8 cellular contexts compared by ENCODE assay signal in the genomic region with DNA sequence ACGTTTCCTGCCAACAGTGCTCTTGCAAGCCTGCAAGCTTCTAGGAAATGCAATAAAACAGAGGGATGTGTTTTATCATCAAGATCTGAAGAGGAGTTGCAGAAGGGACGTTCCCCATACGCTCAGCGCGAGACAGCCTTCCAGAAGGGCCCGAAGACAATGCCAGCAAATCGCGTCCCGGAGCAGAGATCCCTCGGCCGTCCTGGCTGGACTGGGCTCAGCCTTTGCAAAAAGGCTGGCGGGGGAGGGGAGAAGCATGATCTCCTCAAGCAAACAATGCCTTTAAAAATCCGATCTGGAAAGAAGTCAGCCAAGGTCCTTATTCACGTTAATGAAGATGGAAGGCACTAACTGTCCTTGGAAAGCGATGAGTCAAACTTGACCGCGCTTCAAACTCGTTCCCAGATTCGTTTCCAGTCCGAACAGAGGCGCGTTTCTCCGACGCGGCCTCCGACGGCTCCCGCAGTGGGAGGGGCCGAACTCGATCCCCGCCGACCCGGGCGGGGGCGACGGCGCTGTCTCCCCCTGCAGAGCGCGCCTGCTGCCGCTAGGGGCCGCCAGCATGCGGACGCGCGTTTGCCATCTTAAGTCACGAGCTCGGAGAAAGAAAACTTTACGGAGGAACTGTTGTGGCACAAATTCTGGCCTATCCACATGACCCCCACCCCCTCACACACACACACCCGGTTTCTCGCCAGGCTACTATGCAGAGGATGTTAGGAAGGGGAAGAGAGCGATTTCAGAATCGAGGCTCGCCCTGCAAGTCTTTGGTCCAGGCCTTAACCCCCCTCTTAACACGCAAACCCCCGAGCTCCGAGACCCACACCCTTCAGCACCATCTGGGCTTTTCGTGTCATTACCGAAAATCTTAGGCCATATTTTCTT. TPM values are rescaled to one million over a fixed set of nuclear protein-coding genes. Genes with fewer than 3 reads are reported as not detected.
DNase-seq lines count a peak whose midpoint lies in the region; ATAC-seq and TF ChIP-seq lines count a peak whose summit lies in the region.

No MANE protein-coding gene starts in this region.

- H3K4me3 Mint-ChIP-seq in activated T-helper 17 cell treated with anti-CD3 and anti-CD28 coated beads, Interleukin-2, amount 50 U/mL, for 72 hours, result peak overlapping the region; percentile 100

- POLR2A ChIA-PET in GM10248 (lab: Yijun Ruan, JAX), result no interaction called here

- peaks cover 41% of the 10 kb centered on the region for H3K4me1 Mint-ChIP-seq in activated T-helper 17 cell treated with anti-CD3 and anti-CD28 coated beads, Interleukin-2, amount 50 U/mL, for 72 hours

- H3K36me3 Mint-ChIP-seq in activated T-helper 17 cell treated with anti-CD3 and anti-CD28 coated beads, Interleukin-2, amount 50 U/mL, for 72 hours (ENCODE audit: low read depth), result peaks cover 91% of the 10 kb centered on the region

- H3K9me3 ChIP-seq in OCI-LY1 (ENCODE audit: low read length), result no peaks in the 10 kb centered on the region

- no peaks in the 10 kb centered on the region for H4K20me1 ChIP-seq in OCI-LY1 (ENCODE audit: insufficient read depth, low read length)

- no peaks in the 10 kb centered on the region for H3K9me2 ChIP-seq in OCI-LY1 (ENCODE audit: low read depth, low read length)

- peaks cover 6% of the 10 kb centered on the region; the same call in 1 of the 2 replicates for H3F3A ChIP-seq in OCI-LY1 (ENCODE audit: insufficient read depth, low read length)

- H2AFZ ChIP-seq in OCI-LY1 (ENCODE audit: low read length), result no peak overlapping the region

- H3K27ac ChIP-seq in OCI-LY1 (ENCODE audit: low read depth, low read length, poor library complexity, severe bottlenecking), result peak overlapping the region; percentile 93

- CTCF ChIA-PET in GM10248 (lab: Yijun Ruan, JAX), result interaction anchor here (0.6 to 11.9 kb wide), 122 partner anchors 9 to 1615 kb away, joined by 3 to 530 read pairs (median 4); partner anchors contain the start of genes RTP2 and RTP4

- H3K36me3 ChIP-seq in OCI-LY1 (ENCODE audit: insufficient read depth, low read length), result peaks cover 98% of the 10 kb centered on the region

- no peaks in the 10 kb centered on the region for H3K27me3 Mint-ChIP-seq in activated T-helper 17 cell treated with anti-CD3 and anti-CD28 coated beads, Interleukin-2, amount 50 U/mL, for 72 hours

- H3K4me2 ChIP-seq in OCI-LY1 (ENCODE audit: low read length), result peak overlapping the region; percentile 83

- ATAC-seq in HG03139 (IDR thresholded peaks at IDR 0.05; ENCODE audit: unreplicated experiment) (peak; percentile 38), HG03196 (IDR thresholded peaks at IDR 0.05; ENCODE audit: unreplicated experiment) (no peak)
- ATAC-seq in activated T-helper 17 cell treated with anti-CD3 and anti-CD28 coated beads, Interleukin-2, amount 50 U/mL, for 72 hours (replicated peaks), result peak; percentile 23

- peak overlapping the region; percentile 82 for H3K9ac ChIP-seq in OCI-LY1 (ENCODE audit: low read length)

- H3K27me3 ChIP-seq in OCI-LY1 (ENCODE audit: insufficient read depth, low read length), result no peaks in the 10 kb centered on the region

- peaks cover 100% of the 10 kb centered on the region for H3K79me2 ChIP-seq in OCI-LY1 (ENCODE audit: insufficient read depth, low read length)

- DNase-seq in GM10248 (ENCODE audit: extremely low spot score), result peak; percentile 72
- DNase-seq in fibroblast of gingiva (ENCODE audit: low read depth), result peak; percentile 92
- DNase-seq in myocyte (ENCODE audit: low read depth), result peak; percentile 91
- peak; percentile 49 to 80 (median 69) for DNase-seq in stimulated activated naive CD4-positive, alpha-beta T cell (lab: John Stamatoyannopoulos, UW)

- peaks cover 81% of the 10 kb centered on the region for H3K4me1 ChIP-seq in OCI-LY1 (ENCODE audit: insufficient read depth, low read length, severe bottlenecking)

- H3K4me3 ChIP-seq in OCI-LY1 (ENCODE audit: low read depth, low read length, poor library complexity, severe bottlenecking), result peak overlapping the region; percentile 77

- TF ChIP-seq CTCF in GM10248 (IDR thresholded peaks at IDR 0.05; ENCODE audit: control extremely low read depth, extremely low read depth, low read depth, missing control alignments) (peak; percentile 99), OCI-LY1 (IDR thresholded peaks at IDR 0.05; ENCODE audit: low read length) (peak; percentile 100)

- peak overlapping the region; percentile 100 for H3K27ac Mint-ChIP-seq in activated T-helper 17 cell treated with anti-CD3 and anti-CD28 coated beads, Interleukin-2, amount 50 U/mL, for 72 hours

- no peaks in the 10 kb centered on the region for H3K9me3 Mint-ChIP-seq in activated T-helper 17 cell treated with anti-CD3 and anti-CD28 coated beads, Interleukin-2, amount 50 U/mL, for 72 hours

RNA-seq across cellular contexts. Expression of gene BCL6, which starts 5.5 kb away (rescaled TPM):
- 100 to 1,000 TPM in 1 of 2 donors, 10 to 100 TPM in 1; 67.5 to 143 TPM for total RNA-seq in activated T-helper 17 cell treated with anti-CD3 and anti-CD28 coated beads, Interleukin-2, amount 50 U/mL, for 72 hours
- 86.6 and 95.7 TPM in 2 replicates for total RNA-seq in myocyte
- 22.3 TPM for polyA plus RNA-seq in myocyte (2012)

RNA-seq across cellular contexts. Expression of gene RTP2, which starts 37.4 kb away (rescaled TPM):
- total RNA-seq in activated T-helper 17 cell treated with anti-CD3 and anti-CD28 coated beads, Interleukin-2, amount 50 U/mL, for 72 hours, result not detected
- not detected in 2 replicates for total RNA-seq in myocyte
- polyA plus RNA-seq in myocyte (2012), result not detected
